Comparison of ENCODE assay signal across 17 cellular contexts in genomic region chr11:93589347-93589746, GRCh38. TPM values are rescaled to one million over a fixed set of nuclear protein-coding genes. Genes with fewer than 3 reads are reported as not detected.
DNase-seq lines count a peak whose midpoint lies in the region; ATAC-seq, FAIRE-seq and TF ChIP-seq lines count a peak whose summit lies in the region.
"Had no signal": no experiment of that assay in that cellular context is flagged by ENCODE, and none has a peak within 500 bp of the region (broad histone marks: within the 10 kb centered on the region; RNA-seq: fewer than 3 reads in every experiment).

No MANE protein-coding gene starts in this region.

- WGBS in small intestine, 3 donors: 18 to 60% (median 34%) methylated on average over 1 of the region's 1 CpG

- H3K4me1 ChIP-seq in CD4-positive, CD25-positive, alpha-beta regulatory T cell (ENCODE audit: control insufficient read depth, insufficient read depth, low read length, poor library complexity, severe bottlenecking): no peaks in the 10 kb centered on the region
- H3K4me1 ChIP-seq in GM23338 (ENCODE audit: insufficient read depth): no peaks in the 10 kb centered on the region
- H3K4me1 ChIP-seq in small intestine (ENCODE audit: control insufficient read depth in 2 of 2, insufficient read depth in 1 of 2, low read depth in 1 of 2, low read length in 1 of 2): peaks cover 0 to 2% of the 10 kb centered on the region in 2 donors
- no peaks in the 10 kb centered on the region for H3K4me1 ChIP-seq in CD8-positive, alpha-beta memory T cell (ENCODE audit: insufficient read depth, low read length)

- no peak for FAIRE-seq in small intestine (lab: Jason Lieb, UNC)
- FAIRE-seq: A204.1, GM19239, HepG2 had no signal

- CTCF ChIA-PET in CD8-positive, alpha-beta memory T cell (lab: Charles Lee): no interaction called here

- H2AFZ ChIP-seq in GM23338: peak overlapping the region; percentile 2; the same call in 1 of the 2 replicates

- H3K9me2 ChIP-seq in GM23338 (ENCODE audit: insufficient read depth): no peaks in the 10 kb centered on the region

- H3K27ac Mint-ChIP-seq in CD4-positive, CD25-positive, alpha-beta regulatory T cell: peak overlapping the region in 2 of 3 donors; percentile 11 to 34
- H3K27ac Mint-ChIP-seq in GM23338: no peak overlapping the region
- no peak overlapping the region for H3K27ac Mint-ChIP-seq in stimulated activated naive B cell treated with anti-CD40 and anti-IgM and Interleukin-4, amounts not matched to agents 10 μg/mL and 1 μg/mL and 100 μg/mL, for 72 hours
- no peak overlapping the region for H3K27ac Mint-ChIP-seq in CD8-positive, alpha-beta memory T cell
- H3K27ac Mint-ChIP-seq: B cell; CD4-positive, alpha-beta memory T cell; HFFc6 had no signal

- DNase-seq in CD4-positive, CD25-positive, alpha-beta regulatory T cell: no peak
- DNase-seq in GM23338 (ENCODE audit: low spot score) (no peak), left colon (peak in 1 of 2 donors; percentile 37), small intestine (peak; percentile 86), NCI-H2107 treated with DMSO at 0.1 percent for 48 hours (lab: John Stamatoyannopoulos, UW; ENCODE audit: unreplicated experiment) (no peak)
- no peak for DNase-seq in stimulated activated naive B cell treated with anti-CD40 and anti-IgM and Interleukin-4, amounts not matched to agents 10 μg/mL and 1 μg/mL and 100 μg/mL, for 72 hours
- no peak for DNase-seq in CD8-positive, alpha-beta memory T cell
- DNase-seq: C1 segment of cervical spinal cord; CD4-positive, alpha-beta memory T cell; DND-41; GDM1; HCEC 1CT; HFFc6 had no signal

- peaks cover 0 to 2% (median 0%) of the 10 kb centered on the region in 7 donors for H3K9me3 Mint-ChIP-seq in CD4-positive, CD25-positive, alpha-beta regulatory T cell
- no peaks in the 10 kb centered on the region for H3K9me3 Mint-ChIP-seq in GM23338
- H3K9me3 Mint-ChIP-seq in stimulated activated naive B cell treated with anti-CD40 and anti-IgM and Interleukin-4, amounts not matched to agents 10 μg/mL and 1 μg/mL and 100 μg/mL, for 72 hours: no peaks in the 10 kb centered on the region
- peaks cover 0 to 2% (median 0%) of the 10 kb centered on the region in 5 donors for H3K9me3 Mint-ChIP-seq in CD8-positive, alpha-beta memory T cell
- H3K9me3 Mint-ChIP-seq: CD4-positive, alpha-beta memory T cell; HFFc6 had no signal

- no peak overlapping the region for H3K4me3 ChIP-seq in CD4-positive, CD25-positive, alpha-beta regulatory T cell (ENCODE audit: low read depth, low read length)
- H3K4me3 ChIP-seq in GM23338: no peak overlapping the region
- no peak overlapping the region for H3K4me3 ChIP-seq in small intestine (ENCODE audit: low read depth in 1 of 2, low read length in 2 of 2)
- no peak overlapping the region for H3K4me3 ChIP-seq in CD8-positive, alpha-beta memory T cell (ENCODE audit: low read length)

- H3K36me3 ChIP-seq in CD4-positive, CD25-positive, alpha-beta regulatory T cell (ENCODE audit: control insufficient read depth, insufficient read depth, low read length): no peaks in the 10 kb centered on the region
- H3K36me3 ChIP-seq in GM23338 (ENCODE audit: insufficient read depth): no peaks in the 10 kb centered on the region
- no peaks in the 10 kb centered on the region for H3K36me3 ChIP-seq in small intestine (ENCODE audit: control insufficient read depth in 2 of 2, insufficient read depth in 2 of 2, low read length in 2 of 2)
- no peaks in the 10 kb centered on the region for H3K36me3 ChIP-seq in CD8-positive, alpha-beta memory T cell (ENCODE audit: insufficient read depth, low read length)

- H3K4me1 Mint-ChIP-seq in CD4-positive, CD25-positive, alpha-beta regulatory T cell: peaks cover 0 to 3% (median 0%) of the 10 kb centered on the region in 4 donors
- H3K4me1 Mint-ChIP-seq in GM23338: no peaks in the 10 kb centered on the region
- H3K4me1 Mint-ChIP-seq in stimulated activated naive B cell treated with anti-CD40 and anti-IgM and Interleukin-4, amounts not matched to agents 10 μg/mL and 1 μg/mL and 100 μg/mL, for 72 hours: no peaks in the 10 kb centered on the region
- H3K4me1 Mint-ChIP-seq in CD8-positive, alpha-beta memory T cell: no peaks in the 10 kb centered on the region
- H3K4me1 Mint-ChIP-seq: B cell had no signal

- H3K4me2 ChIP-seq in GM23338: no peak overlapping the region

- no peaks in the 10 kb centered on the region for H3K36me3 Mint-ChIP-seq in CD4-positive, CD25-positive, alpha-beta regulatory T cell
- no peaks in the 10 kb centered on the region for H3K36me3 Mint-ChIP-seq in GM23338 (ENCODE audit: low read depth)
- H3K36me3 Mint-ChIP-seq in stimulated activated naive B cell treated with anti-CD40 and anti-IgM and Interleukin-4, amounts not matched to agents 10 μg/mL and 1 μg/mL and 100 μg/mL, for 72 hours: no peaks in the 10 kb centered on the region
- H3K36me3 Mint-ChIP-seq in CD8-positive, alpha-beta memory T cell: no peaks in the 10 kb centered on the region
- H3K36me3 Mint-ChIP-seq: CD4-positive, alpha-beta memory T cell had no signal

- H3F3A ChIP-seq in GM23338 (replicated peaks; ENCODE audit: low read depth): no peaks in the 10 kb centered on the region

- intact Hi-C loops in left colon (cut with DNase I, micrococcal nuclease): no loop called here

- H3K4me3 Mint-ChIP-seq in CD4-positive, CD25-positive, alpha-beta regulatory T cell: no peak overlapping the region
- H3K4me3 Mint-ChIP-seq in GM23338: no peak overlapping the region
- H3K4me3 Mint-ChIP-seq in stimulated activated naive B cell treated with anti-CD40 and anti-IgM and Interleukin-4, amounts not matched to agents 10 μg/mL and 1 μg/mL and 100 μg/mL, for 72 hours: no peak overlapping the region
- no peak overlapping the region for H3K4me3 Mint-ChIP-seq in CD8-positive, alpha-beta memory T cell
- H3K4me3 Mint-ChIP-seq: B cell; CD4-positive, alpha-beta memory T cell; HFFc6 had no signal

- ATAC-seq in CD4-positive, CD25-positive, alpha-beta regulatory T cell (ENCODE audit: low read depth in 2 of 2): no peak
- no peak for ATAC-seq in GM23338
- peak; percentile 98 for ATAC-seq in left colon
- ATAC-seq in stimulated activated naive B cell treated with anti-CD40 and anti-IgM and Interleukin-4, amounts not matched to agents 10 μg/mL and 1 μg/mL and 100 μg/mL, for 72 hours (replicated peaks): no peak
- ATAC-seq: HepG2 had no signal

- POLR2A ChIA-PET in CD8-positive, alpha-beta memory T cell (lab: Charles Lee): no interaction called here

- H3K79me2 ChIP-seq in GM23338 (replicated peaks; ENCODE audit: insufficient read depth): no peaks in the 10 kb centered on the region

- no peaks in the 10 kb centered on the region for H4K20me1 ChIP-seq in GM23338 (replicated peaks; ENCODE audit: insufficient read depth)

- no peaks in the 10 kb centered on the region for H3K9me3 ChIP-seq in CD4-positive, CD25-positive, alpha-beta regulatory T cell (ENCODE audit: control insufficient read depth in 2 of 2, low read length in 2 of 2)
- H3K9me3 ChIP-seq in small intestine (ENCODE audit: control insufficient read depth, low read depth): no peaks in the 10 kb centered on the region
- no peaks in the 10 kb centered on the region for H3K9me3 ChIP-seq in CD8-positive, alpha-beta memory T cell (ENCODE audit: low read length)

- peaks cover 5% of the 10 kb centered on the region for H3K27me3 Mint-ChIP-seq in CD4-positive, CD25-positive, alpha-beta regulatory T cell
- H3K27me3 Mint-ChIP-seq in GM23338 (ENCODE audit: insufficient read depth, low read depth, poor library complexity): peaks cover 2% of the 10 kb centered on the region
- peaks cover 7 to 29% of the 10 kb centered on the region in 2 donors for H3K27me3 Mint-ChIP-seq in stimulated activated naive B cell treated with anti-CD40 and anti-IgM and Interleukin-4, amounts not matched to agents 10 μg/mL and 1 μg/mL and 100 μg/mL, for 72 hours
- peaks cover 13 to 19% of the 10 kb centered on the region in 2 donors for H3K27me3 Mint-ChIP-seq in CD8-positive, alpha-beta memory T cell

- no peak for TF ChIP-seq CTCF in GM23338 (conservative IDR thresholded peaks at IDR 0.05; ENCODE audit: low read depth in 2 of 2)

- H3K27me3 ChIP-seq in CD4-positive, CD25-positive, alpha-beta regulatory T cell (ENCODE audit: control insufficient read depth, insufficient read depth, low read length): peaks cover 1% of the 10 kb centered on the region
- H3K27me3 ChIP-seq in GM23338 (ENCODE audit: insufficient read depth) (no peaks in the 10 kb centered on the region), small intestine (ENCODE audit: control insufficient read depth in 2 of 2, insufficient read depth in 2 of 2, low read length in 2 of 2) (no peaks in the 10 kb centered on the region)
- no peaks in the 10 kb centered on the region for H3K27me3 ChIP-seq in CD8-positive, alpha-beta memory T cell (ENCODE audit: insufficient read depth, low read length, poor library complexity, severe bottlenecking)

- no peak overlapping the region for H3K27ac ChIP-seq in CD4-positive, CD25-positive, alpha-beta regulatory T cell (ENCODE audit: insufficient read depth, low read length, poor library complexity, severe bottlenecking)
- H3K27ac ChIP-seq in GM23338 (ENCODE audit: low read depth) (no peak overlapping the region), small intestine (ENCODE audit: low read depth in 1 of 2, low read length in 1 of 2) (peak overlapping the region; percentile 19 to 32)
- no peak overlapping the region for H3K27ac ChIP-seq in CD8-positive, alpha-beta memory T cell (ENCODE audit: low read depth, low read length)

TF ChIP-seq in GM23338, 12 proteins besides CTCF, POLR2A, EP300 and RAD21 (continues in another document):
- no peak for TF ChIP-seq JUNB (IDR thresholded peaks at IDR 0.05; ENCODE audit: unreplicated experiment)

RNA-seq across cellular contexts. Expression of gene SMCO4, which starts 46.2 kb away (rescaled TPM):
- total RNA-seq in CD4-positive, CD25-positive, alpha-beta regulatory T cell: 6.5 TPM
- polyA plus RNA-seq in CD4-positive, CD25-positive, alpha-beta regulatory T cell: 10 to 100 TPM in 1 of 4 donors, 1 to 10 TPM in 3; 4.8 to 12.8 (median 4.9) TPM
- 21.9 and 49.0 TPM in 2 replicates for total RNA-seq in GM23338 (2014; rRNA removed; shearing (Covaris generic))
- polyA plus RNA-seq in GM23338 (2016; fragmentation: Nextera tagmentation; extraction: Ambion mirVana) (42.2 and 47.6 TPM in 2 replicates), small intestine (100 to 1,000 TPM in 2 of 3 donors, 10 to 100 TPM in 1; 51.0 to 207 (median 139) TPM)
- total RNA-seq in left colon: 10 to 100 TPM; 56.8 to 74.8 TPM
- total RNA-seq in CD8-positive, alpha-beta memory T cell: 10 to 100 TPM in 1 of 2 experiments, 1 to 10 TPM in 1; 8.2 to 10.8 TPM
- 9.0 TPM for polyA plus RNA-seq in CD8-positive, alpha-beta memory T cell

Comparison
In these comparisons a context has a peak if more than half of its experiments do, and no peak if none do; other contexts are left out.
1. H3K27ac ChIP-seq: peak in small intestine (2 of 2); none in CD4-positive, CD25-positive, alpha-beta regulatory T cell (single experiment), GM23338 (single experiment) and CD8-positive, alpha-beta memory T cell (single experiment).
2. H3K27ac Mint-ChIP-seq: peak in CD4-positive, CD25-positive, alpha-beta regulatory T cell (2 of 3); none in GM23338 (single experiment), stimulated activated naive B cell treated with anti-CD40 and anti-IgM and Interleukin-4, amounts not matched to agents 10 μg/mL and 1 μg/mL and 100 μg/mL, for 72 hours (single experiment) and CD8-positive, alpha-beta memory T cell (0 of 8).